Comparison of ENCODE assay signal across 22 cellular contexts in the genomic region with DNA sequence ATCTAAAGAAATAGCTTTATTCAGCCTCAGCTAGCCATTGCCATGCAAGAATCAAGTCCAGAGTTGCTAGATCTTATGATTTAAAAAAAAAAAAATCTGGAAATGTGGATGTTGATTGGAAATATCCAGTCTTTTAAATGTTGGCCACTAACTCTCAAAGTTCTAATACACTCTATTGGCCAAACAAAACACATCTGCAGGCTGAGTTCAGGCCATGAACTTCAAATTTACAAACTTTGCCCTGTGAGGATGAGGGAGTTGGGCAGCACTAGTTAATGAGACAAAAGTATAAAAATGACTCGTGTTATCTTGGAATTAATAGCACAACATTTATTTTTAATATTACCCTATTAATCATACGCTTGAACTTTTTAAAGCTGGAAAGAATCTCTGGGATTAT.
DNase-seq lines count a peak whose midpoint lies in the region; ATAC-seq and TF ChIP-seq lines count a peak whose summit lies in the region.
"Had no signal": no experiment of that assay in that cellular context is flagged by ENCODE, and none has a peak within 500 bp of the region (broad histone marks: within the 10 kb centered on the region; RNA-seq: fewer than 3 reads in every experiment).

No MANE protein-coding gene starts in this region.

- H3K4me3 ChIP-seq in stomach (no peak overlapping the region), coronary artery (no peak overlapping the region)
- H3K4me3 ChIP-seq: BLaER1 treated with 17β-estradiol and CSF1 and Interleukin-3, amounts not matched to agents 10 nM and 100 nM; GM12878 had no signal

- no peaks in the 10 kb centered on the region for H3K27me3 ChIP-seq in stomach
- H3K27me3 ChIP-seq: BLaER1 treated with 17β-estradiol and CSF1 and Interleukin-3, amounts not matched to agents 10 nM and 100 nM had no signal

- no peaks in the 10 kb centered on the region for H3K36me3 ChIP-seq in stomach
- H3K36me3 ChIP-seq: BLaER1 treated with 17β-estradiol and CSF1 and Interleukin-3, amounts not matched to agents 10 nM and 100 nM had no signal

- ATAC-seq in Right ventricle myocardium superior (ENCODE audit: poor library complexity): peak; percentile 53
- ATAC-seq in Right ventricle myocardium inferior: no peak
- peak; percentile 52 for ATAC-seq in left lobe of liver
- no peak for ATAC-seq in GM21529 (IDR thresholded peaks at IDR 0.05; ENCODE audit: unreplicated experiment)
- ATAC-seq in GM18505 (IDR thresholded peaks at IDR 0.05; ENCODE audit: unreplicated experiment): no peak
- ATAC-seq: GM12878, HCT116 had no signal

- TF ChIP-seq CTCF in stomach (IDR thresholded peaks at IDR 0.05) (no peak), coronary artery (IDR thresholded peaks at IDR 0.05) (no peak)

- TF ChIP-seq POLR2A in stomach (IDR thresholded peaks at IDR 0.05) (no peak), GM18505 (IDR thresholded peaks at IDR 0.05; ENCODE audit: borderline replicate concordance, extremely low read depth, insufficient read depth, insufficient read length) (no peak)

- no peaks in the 10 kb centered on the region for H3K9me3 ChIP-seq in stomach
- H3K9me3 ChIP-seq: BLaER1 treated with 17β-estradiol and CSF1 and Interleukin-3, amounts not matched to agents 10 nM and 100 nM; Caco-2 had no signal

- no peak for DNase-seq in Right ventricle myocardium superior
- DNase-seq in Right ventricle myocardium inferior (ENCODE audit: missing footprints): no peak
- no peak for DNase-seq in left lobe of liver (ENCODE audit: low spot score)
- DNase-seq in stomach: no peak
- no peak for DNase-seq in NCI-H446 treated with DMSO at 0.1 percent for 48 hours (lab: John Stamatoyannopoulos, UW)
- DNase-seq in coronary artery (ENCODE audit: low spot score): no peak
- DNase-seq: Caco-2; CD4-positive, alpha-beta memory T cell; DND-41; NCI-H1092 treated with DMSO at 0.1 percent for 48 hours; NCI-H1436 treated with DMSO at 0.1 percent for 48 hours; NCI-H1930; NCI-H510A; NCI-H748 treated with DMSO at 0.1 percent for 48 hours had no signal

- H3K4me1 ChIP-seq in stomach: peaks cover 0 to 15% (median 5%) of the 10 kb centered on the region in 4 donors
- H3K4me1 ChIP-seq: BLaER1 treated with 17β-estradiol and CSF1 and Interleukin-3, amounts not matched to agents 10 nM and 100 nM had no signal

- intact Hi-C loops in Right ventricle myocardium superior (cut with DNase I): no loop called here
- intact Hi-C loops in Right ventricle myocardium inferior (cut with DNase I): loop anchor here (5.0 kb wide), 1 partner anchor 90 kb away; no protein-coding TSS in a partner anchor
- intact Hi-C loops in stomach (cut with DNase I; ENCODE audit: low total_unique reads): no loop called here

- TF ChIP-seq EP300 in stomach (IDR thresholded peaks at IDR 0.05): no peak

- 42 to 76% (median 64%) methylated on average over 2 of the region's 2 CpGs for WGBS in stomach, 5 donors

- peak overlapping the region in 3 of 5 donors; percentile 21 to 62 (median 54) for H3K27ac ChIP-seq in stomach
- peak overlapping the region in 1 of 2 donors; percentile 41 for H3K27ac ChIP-seq in coronary artery
- H3K27ac ChIP-seq: 22Rv1; BLaER1 treated with 17β-estradiol and CSF1 and Interleukin-3, amounts not matched to agents 10 nM and 100 nM; KMS-11; RWPE1 had no signal

Comparison
In these comparisons a context has a peak if more than half of its experiments do, and no peak if none do; other contexts are left out.
1. ATAC-seq: peak in Right ventricle myocardium superior (single experiment) and left lobe of liver (single experiment); none in Right ventricle myocardium inferior (single experiment), GM21529 (single experiment) and GM18505 (single experiment).